8 cellular contexts compared by ENCODE assay signal in the genomic region with DNA sequence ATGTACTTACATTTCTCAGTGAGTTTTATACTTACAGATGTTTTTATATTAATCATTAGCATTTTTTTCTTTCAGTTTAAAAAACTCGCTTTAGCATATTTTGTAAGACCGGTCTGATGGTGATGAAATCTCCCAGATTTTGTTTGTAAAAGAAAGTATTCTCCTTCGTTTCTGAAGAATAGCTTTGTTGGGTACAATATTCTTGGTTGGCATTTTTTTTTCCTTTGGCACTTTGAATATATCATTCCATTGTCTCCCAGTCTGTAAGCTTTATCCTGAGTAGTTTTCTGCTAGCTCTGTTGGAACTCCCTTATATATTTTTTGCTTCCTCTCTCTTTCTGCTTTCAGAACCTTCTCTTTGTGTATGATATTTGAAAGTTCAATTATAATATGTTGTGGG.
"Had no signal": no experiment of that assay in that cellular context is flagged by ENCODE, and none has a peak within 500 bp of the region (broad histone marks: within the 10 kb centered on the region; RNA-seq: fewer than 3 reads in every experiment).

No MANE protein-coding gene starts in this region.

- H3K4me1 Mint-ChIP-seq: IgD-negative memory B cell had no signal

- H3K27me3 Mint-ChIP-seq: IgD-negative memory B cell had no signal

- DNase-seq: IMR-90, KBM-7, KG1 had no signal

- H3K4me3 Mint-ChIP-seq: IgD-negative memory B cell had no signal

- H3K36me3 Mint-ChIP-seq: IgD-negative memory B cell had no signal

- FAIRE-seq: HepG2, HTR-8/SVneo, K562 had no signal

- H3K27ac ChIP-seq: HL-60 had no signal

- ATAC-seq: HepG2, K562 had no signal

- H3K4me3 ChIP-seq: K562 had no signal
